ENCODE assay signal across 12 cellular contexts in genomic region chr13:30415430-30416030, GRCh38. TPM values are rescaled to one million over a fixed set of nuclear protein-coding genes. Genes with fewer than 3 reads are reported as not detected.
A peak's percentile ranks its signal among the peaks of the same experiment; 100 is the strongest.
DNase-seq lines count a peak whose midpoint lies in the region; ATAC-seq and TF ChIP-seq lines count a peak whose summit lies in the region.
"Had no signal": no experiment of that assay in that cellular context is flagged by ENCODE, and none has a peak within 500 bp of the region (broad histone marks: within the 10 kb centered on the region; RNA-seq: fewer than 3 reads in every experiment).

No MANE protein-coding gene starts in this region.

- intact Hi-C loops in CD8-positive, alpha-beta T cell (cut with DNase I, micrococcal nuclease) = no loop called here

- H3K9me3 Mint-ChIP-seq in CD8-positive, alpha-beta T cell = no peaks in the 10 kb centered on the region
- H3K9me3 Mint-ChIP-seq: endodermal cell had no signal

- DNase-seq in CD8-positive, alpha-beta T cell = no peak
- no peak for DNase-seq in SK-N-MC (ENCODE audit: low read depth, low spot score)
- DNase-seq in NOMO-1 (lab: John Stamatoyannopoulos, UW; ENCODE audit: unreplicated experiment in 2 of 2) = no peak
- DNase-seq in ACHN = no peak
- DNase-seq in GM10248 (ENCODE audit: extremely low spot score) = no peak
- DNase-seq: activated gamma-delta T cell, endodermal cell, kidney had no signal

- in situ Hi-C loops in ACHN (cut with HindIII; ENCODE audit: low pct_ligation_motif_present, low pct_unique_long_range_greater_than_20kb, low sequenced_read_pairs) = no loop called here

- H3K27ac ChIP-seq in CD8-positive, alpha-beta T cell (ENCODE audit: low read depth, low read length) = no peak overlapping the region
- H3K27ac ChIP-seq in SK-N-MC (peak overlapping the region; percentile 96), gastroesophageal sphincter (no peak overlapping the region)

- POLR2A ChIA-PET in CD8-positive, alpha-beta T cell (lab: Charles Lee) = interaction anchor here (1.0 to 1.5 kb wide), 3 partner anchors 11 to 21 kb away, joined by 3 to 4 read pairs (median 3); no protein-coding TSS in a partner anchor
- POLR2A ChIA-PET in GM10248 (lab: Yijun Ruan, JAX) = interaction anchor here (0.7 kb wide), 1 partner anchor 193 kb away, joined by 4 read pairs; no protein-coding TSS in a partner anchor

- no peak overlapping the region for H3K4me3 Mint-ChIP-seq in CD8-positive, alpha-beta T cell
- H3K4me3 Mint-ChIP-seq: CD14-positive monocyte, endodermal cell had no signal

- H3K9me3 ChIP-seq in CD8-positive, alpha-beta T cell (ENCODE audit: low read length) = no peaks in the 10 kb centered on the region
- H3K9me3 ChIP-seq in SK-N-MC (ENCODE audit: low read depth, low read length) (no peaks in the 10 kb centered on the region), gastroesophageal sphincter (no peaks in the 10 kb centered on the region)

- H3K4me1 Mint-ChIP-seq in CD8-positive, alpha-beta T cell (ENCODE audit: low read depth) = peaks cover 26% of the 10 kb centered on the region

- no peak for TF ChIP-seq CTCF in CD8-positive, alpha-beta T cell (IDR thresholded peaks at IDR 0.05)
- TF ChIP-seq CTCF in gastroesophageal sphincter (IDR thresholded peaks at IDR 0.05) = no peak
- TF ChIP-seq CTCF in GM10248 (IDR thresholded peaks at IDR 0.05; ENCODE audit: control extremely low read depth, extremely low read depth, low read depth, missing control alignments) = no peak

- peak overlapping the region; percentile 81 for H3K9ac ChIP-seq in SK-N-MC (ENCODE audit: insufficient read length)

- H3K36me3 Mint-ChIP-seq in CD8-positive, alpha-beta T cell = no peaks in the 10 kb centered on the region
- H3K36me3 Mint-ChIP-seq: CD14-positive monocyte had no signal

- H3K27ac Mint-ChIP-seq in CD8-positive, alpha-beta T cell = no peak overlapping the region
- H3K27ac Mint-ChIP-seq: endodermal cell had no signal

- WGBS in gastroesophageal sphincter (ENCODE audit: low coverage in 1 of 2), 2 donors = 81 to 84% methylated on average over 3 of the region's 3 CpGs

- peak; percentile 36 for ATAC-seq in CD8-positive, alpha-beta T cell
- ATAC-seq in GM19397 (IDR thresholded peaks at IDR 0.05; ENCODE audit: unreplicated experiment) (peak; percentile 73), HG03064 (IDR thresholded peaks at IDR 0.05; ENCODE audit: low read depth, unreplicated experiment) (peak; percentile 61), gastroesophageal sphincter (no peak)

- H3K27me3 Mint-ChIP-seq in CD8-positive, alpha-beta T cell (ENCODE audit: low read depth) = no peaks in the 10 kb centered on the region

- TF ChIP-seq EP300 in gastroesophageal sphincter (IDR thresholded peaks at IDR 0.05) = no peak

- no peaks in the 10 kb centered on the region for H3K4me1 ChIP-seq in CD8-positive, alpha-beta T cell (ENCODE audit: insufficient read depth, low read length)
- peaks cover 0 to 7% (median under 1%) of the 10 kb centered on the region in 3 donors for H3K4me1 ChIP-seq in gastroesophageal sphincter

- no peak for TF ChIP-seq POLR2A in gastroesophageal sphincter (IDR thresholded peaks at IDR 0.05)

- no peaks in the 10 kb centered on the region for H3K36me3 ChIP-seq in CD8-positive, alpha-beta T cell (ENCODE audit: insufficient read depth, low read length)
- H3K36me3 ChIP-seq in SK-N-MC (ENCODE audit: insufficient read depth, low read length) (no peaks in the 10 kb centered on the region; the same call in 1 of the 2 replicates), gastroesophageal sphincter (no peaks in the 10 kb centered on the region)

- H3K27me3 ChIP-seq in CD8-positive, alpha-beta T cell (ENCODE audit: insufficient read depth, low read length) = no peaks in the 10 kb centered on the region
- no peaks in the 10 kb centered on the region for H3K27me3 ChIP-seq in gastroesophageal sphincter

- CTCF ChIA-PET in CD8-positive, alpha-beta T cell (lab: Charles Lee) = interaction anchor here (1.1 kb wide), 1 partner anchor 283 kb away, joined by 4 read pairs; no protein-coding TSS in a partner anchor
- CTCF ChIA-PET in GM10248 (lab: Yijun Ruan, JAX) = interaction anchor here (0.9 to 5.0 kb wide), 7 partner anchors 10 to 223 kb away, joined by 3 to 20 read pairs (median 3); no protein-coding TSS in a partner anchor

- no peak overlapping the region for H3K4me3 ChIP-seq in CD8-positive, alpha-beta T cell (ENCODE audit: low read depth, low read length)
- peak overlapping the region; percentile 39 for H3K4me3 ChIP-seq in SK-N-MC
- no peak overlapping the region for H3K4me3 ChIP-seq in gastroesophageal sphincter

RNA-seq across cellular contexts. Expression of gene UBE2L5, which starts 6.8 kb away (rescaled TPM):
- total RNA-seq in CD8-positive, alpha-beta T cell = not detected
- total RNA-seq in gastroesophageal sphincter = under 1 TPM in 1 of 4 donors, not detected in 3; 0.31 TPM
- total RNA-seq: endodermal cell, kidney had no signal

RNA-seq across cellular contexts. Expression of gene HMGB1, which starts 50.2 kb away (rescaled TPM):
- 100 to 1,000 TPM; 445 to 453 TPM for total RNA-seq in CD8-positive, alpha-beta T cell
- total RNA-seq in gastroesophageal sphincter = 100 to 1,000 TPM; 255 to 350 (median 337) TPM
